In the genomic region with DNA sequence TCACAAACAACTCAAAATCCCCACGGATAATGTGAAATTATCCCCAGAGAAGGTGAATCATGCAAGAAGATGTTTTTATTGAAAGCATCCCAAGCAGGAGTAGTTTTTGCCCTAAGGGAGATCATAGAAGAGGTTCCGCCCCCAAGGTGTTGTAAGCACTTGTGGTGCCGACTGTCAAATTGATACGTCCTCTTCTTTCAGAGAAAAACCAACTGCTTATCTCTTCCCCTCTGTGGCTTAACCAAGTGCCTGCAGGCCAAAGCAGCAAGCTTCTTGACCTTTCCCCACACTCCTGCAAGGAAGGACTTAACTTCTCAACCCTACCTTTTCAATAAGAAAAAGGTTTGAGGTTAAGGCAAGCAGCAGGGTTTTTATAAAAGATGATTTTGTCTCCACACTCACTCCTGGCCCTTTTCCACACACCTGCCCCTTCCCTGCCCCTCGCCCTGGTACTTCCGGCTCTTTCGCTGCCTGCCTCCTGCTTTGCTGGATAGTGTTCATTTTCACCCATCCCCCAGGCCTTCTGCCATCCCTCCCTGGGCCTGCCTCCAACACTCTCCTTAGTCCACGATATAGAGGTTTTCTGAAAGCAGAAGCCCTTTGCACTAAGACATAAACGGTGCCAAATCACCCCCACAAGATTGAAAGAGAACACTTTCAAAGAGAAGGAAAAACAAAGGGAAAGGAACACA, we compare ENCODE assay signal across 15 cellular contexts.
A peak's percentile ranks its signal among the peaks of the same experiment; 100 is the strongest.
DNase-seq lines count a peak whose midpoint lies in the region; ATAC-seq and TF ChIP-seq lines count a peak whose summit lies in the region.
"Had no signal": no experiment of that assay in that cellular context is flagged by ENCODE, and none has a peak within 500 bp of the region (broad histone marks: within the 10 kb centered on the region; RNA-seq: fewer than 3 reads in every experiment).

No MANE protein-coding gene starts in this region.

- no peaks in the 10 kb centered on the region for H3K36me3 Mint-ChIP-seq in activated T-cell treated with anti-CD3 and anti-CD28 coated beads, Interleukin-2, amount 50 U/mL, for 72 hours (ENCODE audit: insufficient read depth in 2 of 2)
- H3K36me3 Mint-ChIP-seq in activated T-helper 1 cell treated with anti-CD3 and anti-CD28 coated beads, Interleukin-12 subunit alpha, Interleukin-12 subunit beta, Interleukin-2, Interleukin-4 antibody, amounts not matched to agents 30 ng/mL and 10 ng/mL and 1 ng/mL, durations not matched to agents 14 hours and 24 hours and 36 hours (ENCODE audit: low read depth): no peaks in the 10 kb centered on the region
- no peaks in the 10 kb centered on the region for H3K36me3 Mint-ChIP-seq in neural crest cell (ENCODE audit: low read depth)
- no peaks in the 10 kb centered on the region for H3K36me3 Mint-ChIP-seq in activated CD4-positive, alpha-beta T cell treated with anti-CD3 and anti-CD28 coated beads for 36 hours (ENCODE audit: low read depth)

- no peaks in the 10 kb centered on the region for H3K36me3 ChIP-seq in right lobe of liver

- H3K27ac ChIP-seq in right lobe of liver: no peak overlapping the region
- H3K27ac ChIP-seq: coronary artery, parathyroid adenoma had no signal

- H3K4me1 ChIP-seq in right lobe of liver: no peaks in the 10 kb centered on the region
- H3K4me1 ChIP-seq: parathyroid adenoma had no signal

- CTCF ChIA-PET in activated CD4-positive, alpha-beta T cell treated with anti-CD3 and anti-CD28 coated beads for 36 hours (lab: Charles Lee): interaction anchor here (0.7 to 2.8 kb wide), 5 partner anchors 12 to 464 kb away, joined by 3 to 14 read pairs (median 3); no protein-coding TSS in a partner anchor

- H3K9me3 Mint-ChIP-seq in activated T-cell treated with anti-CD3 and anti-CD28 coated beads, Interleukin-2, amount 50 U/mL, for 72 hours: no peaks in the 10 kb centered on the region
- H3K9me3 Mint-ChIP-seq in activated T-helper 1 cell treated with anti-CD3 and anti-CD28 coated beads, Interleukin-12 subunit alpha, Interleukin-12 subunit beta, Interleukin-2, Interleukin-4 antibody, amounts not matched to agents 30 ng/mL and 10 ng/mL and 1 ng/mL, durations not matched to agents 14 hours and 24 hours and 36 hours: peaks cover 5% of the 10 kb centered on the region
- no peaks in the 10 kb centered on the region for H3K9me3 Mint-ChIP-seq in neural crest cell
- no peaks in the 10 kb centered on the region for H3K9me3 Mint-ChIP-seq in activated CD4-positive, alpha-beta T cell treated with anti-CD3 and anti-CD28 coated beads for 36 hours (ENCODE audit: low read depth)

- H3K27me3 Mint-ChIP-seq in activated T-cell treated with anti-CD3 and anti-CD28 coated beads, Interleukin-2, amount 50 U/mL, for 72 hours (ENCODE audit: low read depth): no peaks in the 10 kb centered on the region
- no peaks in the 10 kb centered on the region for H3K27me3 Mint-ChIP-seq in activated T-helper 1 cell treated with anti-CD3 and anti-CD28 coated beads, Interleukin-12 subunit alpha, Interleukin-12 subunit beta, Interleukin-2, Interleukin-4 antibody, amounts not matched to agents 30 ng/mL and 10 ng/mL and 1 ng/mL, durations not matched to agents 14 hours and 24 hours and 36 hours (ENCODE audit: insufficient read depth)
- no peaks in the 10 kb centered on the region for H3K27me3 Mint-ChIP-seq in neural crest cell (ENCODE audit: low read depth)
- H3K27me3 Mint-ChIP-seq in activated CD4-positive, alpha-beta T cell treated with anti-CD3 and anti-CD28 coated beads for 36 hours: no peaks in the 10 kb centered on the region

- TF ChIP-seq CTCF in neural crest cell (conservative IDR thresholded peaks at IDR 0.05): no peak
- TF ChIP-seq CTCF in right lobe of liver (IDR thresholded peaks at IDR 0.05): no peak

- 74% methylated on average over 6 of the region's 9 CpGs for whole genome bisulfite sequencing in right lobe of liver (ENCODE audit: insufficient coverage, low coverage, low lambda C conversion rate, missing lambda C conversion rate)

- H3K27ac Mint-ChIP-seq in activated T-cell treated with anti-CD3 and anti-CD28 coated beads, Interleukin-2, amount 50 U/mL, for 72 hours: no peak overlapping the region
- peak overlapping the region; percentile 9 for H3K27ac Mint-ChIP-seq in activated T-helper 1 cell treated with anti-CD3 and anti-CD28 coated beads, Interleukin-12 subunit alpha, Interleukin-12 subunit beta, Interleukin-2, Interleukin-4 antibody, amounts not matched to agents 30 ng/mL and 10 ng/mL and 1 ng/mL, durations not matched to agents 14 hours and 24 hours and 36 hours
- peak overlapping the region; percentile 41 for H3K27ac Mint-ChIP-seq in neural crest cell (ENCODE audit: unreplicated experiment)
- H3K27ac Mint-ChIP-seq in activated CD4-positive, alpha-beta T cell treated with anti-CD3 and anti-CD28 coated beads for 36 hours: no peak overlapping the region

- ATAC-seq in activated T-cell treated with anti-CD3 and anti-CD28 coated beads, Interleukin-2, amount 50 U/mL, for 72 hours (replicated peaks in 1 of 2): peak; percentile 40 to 74
- ATAC-seq in right lobe of liver: no peak
- ATAC-seq in activated CD4-positive, alpha-beta T cell treated with anti-CD3 and anti-CD28 coated beads for 36 hours: no peak
- ATAC-seq: esophagus mucosa had no signal

- TF ChIP-seq POLR2A in right lobe of liver (IDR thresholded peaks at IDR 0.05): no peak

- no peaks in the 10 kb centered on the region for H3K27me3 ChIP-seq in right lobe of liver

- POLR2A ChIA-PET in activated CD4-positive, alpha-beta T cell treated with anti-CD3 and anti-CD28 coated beads for 36 hours (lab: Charles Lee): no interaction called here

- peak in 1 of 2 donors; percentile 16 for DNase-seq in activated T-cell treated with anti-CD3 and anti-CD28 coated beads, Interleukin-2, amount 50 U/mL, for 72 hours
- no peak for DNase-seq in activated T-cell treated with anti-CD3 and anti-CD28 coated beads, Interleukin-2, amount 50 U/mL, for 1 hour
- DNase-seq in NCI-H2107 treated with DMSO at 0.1 percent for 48 hours (lab: John Stamatoyannopoulos, UW; ENCODE audit: unreplicated experiment) (peak; percentile 87), neural crest cell (ENCODE audit: low read depth, low spot score) (no peak), middle frontal gyrus (ENCODE audit: extremely low spot score, low spot score) (no peak), right lobe of liver (no peak)
- DNase-seq in activated T-helper 1 cell treated with anti-CD3 and anti-CD28 coated beads, Interleukin-12 subunit alpha, Interleukin-12 subunit beta, Interleukin-2, Interleukin-4 antibody, amounts not matched to agents 30 ng/mL and 10 ng/mL and 1 ng/mL, durations not matched to agents 14 hours and 24 hours and 36 hours (ENCODE audit: low spot score): no peak
- DNase-seq in activated CD4-positive, alpha-beta T cell treated with anti-CD3 and anti-CD28 coated beads for 36 hours: no peak
- DNase-seq: activated T-cell treated with anti-CD3 and anti-CD28 coated beads for 4 hours, H7, IMR-90, NCI-H1417 had no signal

- H3K4me3 ChIP-seq in right lobe of liver: no peak overlapping the region
- H3K4me3 ChIP-seq: coronary artery had no signal

- H3K9me3 ChIP-seq in right lobe of liver: no peaks in the 10 kb centered on the region

- no peak overlapping the region for H3K4me3 Mint-ChIP-seq in activated T-cell treated with anti-CD3 and anti-CD28 coated beads, Interleukin-2, amount 50 U/mL, for 72 hours
- H3K4me3 Mint-ChIP-seq in activated T-helper 1 cell treated with anti-CD3 and anti-CD28 coated beads, Interleukin-12 subunit alpha, Interleukin-12 subunit beta, Interleukin-2, Interleukin-4 antibody, amounts not matched to agents 30 ng/mL and 10 ng/mL and 1 ng/mL, durations not matched to agents 14 hours and 24 hours and 36 hours: peak overlapping the region; percentile 47
- H3K4me3 Mint-ChIP-seq in neural crest cell: no peak overlapping the region
- H3K4me3 Mint-ChIP-seq in activated CD4-positive, alpha-beta T cell treated with anti-CD3 and anti-CD28 coated beads for 36 hours: no peak overlapping the region

- intact Hi-C loops in activated T-helper 1 cell treated with anti-CD3 and anti-CD28 coated beads, Interleukin-12 subunit alpha, Interleukin-12 subunit beta, Interleukin-2, Interleukin-4 antibody, amounts not matched to agents 30 ng/mL and 10 ng/mL and 1 ng/mL, durations not matched to agents 14 hours and 24 hours and 36 hours (cut with micrococcal nuclease): loop anchor here (1.0 to 5.0 kb wide), 3 partner anchors 111 to 376 kb away; no protein-coding TSS in a partner anchor
- intact Hi-C loops in right lobe of liver (cut with DNase I): no loop called here
- intact Hi-C loops in activated CD4-positive, alpha-beta T cell treated with anti-CD3 and anti-CD28 coated beads for 36 hours (cut with DNase I, micrococcal nuclease): loop anchor here in 1 of 2 experiments (5.0 kb wide), 1 partner anchor 261 kb away; no protein-coding TSS in a partner anchor

- no peaks in the 10 kb centered on the region for H3K4me1 Mint-ChIP-seq in activated T-cell treated with anti-CD3 and anti-CD28 coated beads, Interleukin-2, amount 50 U/mL, for 72 hours (ENCODE audit: low read depth)
- H3K4me1 Mint-ChIP-seq in activated T-helper 1 cell treated with anti-CD3 and anti-CD28 coated beads, Interleukin-12 subunit alpha, Interleukin-12 subunit beta, Interleukin-2, Interleukin-4 antibody, amounts not matched to agents 30 ng/mL and 10 ng/mL and 1 ng/mL, durations not matched to agents 14 hours and 24 hours and 36 hours (ENCODE audit: low read depth): peaks cover 53% of the 10 kb centered on the region
- peaks cover 20% of the 10 kb centered on the region for H3K4me1 Mint-ChIP-seq in neural crest cell
- H3K4me1 Mint-ChIP-seq in activated CD4-positive, alpha-beta T cell treated with anti-CD3 and anti-CD28 coated beads for 36 hours: no peaks in the 10 kb centered on the region

Comparison
In these comparisons a context has a peak if more than half of its experiments do, and no peak if none do; other contexts are left out.
1. ATAC-seq: peak in activated T-cell treated with anti-CD3 and anti-CD28 coated beads, Interleukin-2, amount 50 U/mL, for 72 hours (2 of 2); none in right lobe of liver (0 of 4) and activated CD4-positive, alpha-beta T cell treated with anti-CD3 and anti-CD28 coated beads for 36 hours (single experiment).
2. H3K27ac Mint-ChIP-seq: peak in activated T-helper 1 cell treated with anti-CD3 and anti-CD28 coated beads, Interleukin-12 subunit alpha, Interleukin-12 subunit beta, Interleukin-2, Interleukin-4 antibody, amounts not matched to agents 30 ng/mL and 10 ng/mL and 1 ng/mL, durations not matched to agents 14 hours and 24 hours and 36 hours (single experiment) and neural crest cell (single experiment); none in activated T-cell treated with anti-CD3 and anti-CD28 coated beads, Interleukin-2, amount 50 U/mL, for 72 hours (single experiment) and activated CD4-positive, alpha-beta T cell treated with anti-CD3 and anti-CD28 coated beads for 36 hours (single experiment).